In the genomic region with DNA sequence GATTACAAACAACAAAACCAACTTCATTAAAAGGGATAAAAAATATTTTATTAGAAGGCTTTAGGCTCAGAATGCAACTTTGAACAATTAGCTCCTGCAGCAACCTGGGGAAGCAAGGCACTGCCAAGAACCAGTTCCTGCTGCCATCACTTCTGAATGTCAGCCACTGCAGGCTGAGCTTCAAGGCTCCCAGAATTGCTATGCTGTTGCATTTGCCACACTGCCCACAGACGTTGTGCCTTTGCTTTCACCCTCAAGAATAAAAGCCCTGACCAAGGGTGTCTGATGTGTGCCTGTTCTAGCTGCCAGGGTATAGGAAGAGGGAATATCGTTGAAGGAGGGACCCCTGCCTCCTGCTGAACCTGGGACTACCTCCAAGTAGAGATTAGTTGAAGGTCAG, we compare ENCODE assay signal across 19 cellular contexts.
A peak's percentile ranks its signal among the peaks of the same experiment; 100 is the strongest.
DNase-seq lines count a peak whose midpoint lies in the region; ATAC-seq, FAIRE-seq and TF ChIP-seq lines count a peak whose summit lies in the region.
"Had no signal": no experiment of that assay in that cellular context is flagged by ENCODE, and none has a peak within 500 bp of the region (broad histone marks: within the 10 kb centered on the region; RNA-seq: fewer than 3 reads in every experiment).

No MANE protein-coding gene starts in this region.

- CTCF ChIA-PET in H1 (lab: Charles Lee; ENCODE audit: partially characterized antibody), result interaction anchor here (1.1 kb wide), 1 partner anchor 10 kb away, joined by 6 read pairs; no protein-coding TSS in a partner anchor

- ATAC-seq in stimulated activated effector memory CD8-positive, alpha-beta T cell treated with anti-CD3 and anti-CD28 coated beads, Interleukin-12 subunit alpha, Interleukin-12 subunit beta, amount 100 ng/mL, for 72 hours, result peak; percentile 13
- ATAC-seq in psoas muscle, result no peak
- ATAC-seq: A549 had no signal

- H2BK5ac ChIP-seq in H1 (ENCODE audit: low read depth, low read length), result no peak overlapping the region

- H3K27ac Mint-ChIP-seq in stimulated activated effector memory CD8-positive, alpha-beta T cell treated with anti-CD3 and anti-CD28 coated beads, Interleukin-12 subunit alpha, Interleukin-12 subunit beta, amount 100 ng/mL, for 72 hours, result no peak overlapping the region
- H3K27ac Mint-ChIP-seq: CD14-positive monocyte; CD4-positive, alpha-beta memory T cell had no signal

- no peak for TF ChIP-seq RAD21 in H1 (IDR thresholded peaks at IDR 0.05 in 1 of 2, conservative IDR thresholded peaks at IDR 0.05 in 1 of 2; ENCODE audit: low read depth in 2 of 2, low read length in 2 of 2)

- H3K9me3 Mint-ChIP-seq in stimulated activated effector memory CD8-positive, alpha-beta T cell treated with anti-CD3 and anti-CD28 coated beads, Interleukin-12 subunit alpha, Interleukin-12 subunit beta, amount 100 ng/mL, for 72 hours, result no peaks in the 10 kb centered on the region
- H3K9me3 Mint-ChIP-seq: CD14-positive monocyte; CD4-positive, alpha-beta memory T cell had no signal

- TF ChIP-seq POLR2A in H1 (IDR thresholded peaks at IDR 0.05; ENCODE audit: control extremely low read depth in 1 of 2, low read depth in 2 of 2, low read length in 2 of 2), result no peak

- no peak for FAIRE-seq in H1 (lab: Jason Lieb, UNC)
- FAIRE-seq: A549 had no signal

- no peak overlapping the region for H2BK15ac ChIP-seq in H1 (ENCODE audit: low read length)

- 0 out of 2 replicates have a peak overlapping the region, but pooled peaks have one; percentile 31 for H2AFZ ChIP-seq in H1 (ENCODE audit: low read length)

- no peak overlapping the region for H4K8ac ChIP-seq in H1 (ENCODE audit: extremely low read depth, insufficient read depth, low read length)

- intact Hi-C loops in psoas muscle (cut with DNase I), result no loop called here

- H3K4me1 ChIP-seq in H1 (replicated peaks in 1 of 4; ENCODE audit: control insufficient read depth in 3 of 4, insufficient read depth in 4 of 4, low read length in 3 of 4), result no peaks in the 10 kb centered on the region
- H3K4me1 ChIP-seq in psoas muscle, result no peaks in the 10 kb centered on the region
- H3K4me1 ChIP-seq: A549, BLaER1 had no signal

- H3K79me2 ChIP-seq in H1 (ENCODE audit: control insufficient read depth in 1 of 2, insufficient read depth in 2 of 2, low read length in 2 of 2), result no peaks in the 10 kb centered on the region

- H3K14ac ChIP-seq in H1 (ENCODE audit: insufficient read length), result no peak overlapping the region

- no peak for TF ChIP-seq CTCF in H1 (IDR thresholded peaks at IDR 0.05; ENCODE audit: control extremely low read depth in 1 of 3, insufficient read depth in 1 of 3, low read depth in 1 of 3, low read length in 3 of 3)
- TF ChIP-seq CTCF in psoas muscle (IDR thresholded peaks at IDR 0.05), result no peak

- H3K9me3 ChIP-seq in H1 (ENCODE audit: insufficient read depth in 2 of 2, low read depth in 1 of 2, low read length in 1 of 2) (no peaks in the 10 kb centered on the region), psoas muscle (no peaks in the 10 kb centered on the region)
- H3K9me3 ChIP-seq: A549, BLaER1 had no signal

- H4K5ac ChIP-seq in H1 (ENCODE audit: insufficient read length, low read depth, low read length), result no peak overlapping the region

- H3K4me1 Mint-ChIP-seq in stimulated activated effector memory CD8-positive, alpha-beta T cell treated with anti-CD3 and anti-CD28 coated beads, Interleukin-12 subunit alpha, Interleukin-12 subunit beta, amount 100 ng/mL, for 72 hours, result no peaks in the 10 kb centered on the region
- H3K4me1 Mint-ChIP-seq: CD14-positive monocyte; CD4-positive, alpha-beta memory T cell had no signal

- H3K36me3 Mint-ChIP-seq in stimulated activated effector memory CD8-positive, alpha-beta T cell treated with anti-CD3 and anti-CD28 coated beads, Interleukin-12 subunit alpha, Interleukin-12 subunit beta, amount 100 ng/mL, for 72 hours, result no peaks in the 10 kb centered on the region
- H3K36me3 Mint-ChIP-seq: CD14-positive monocyte; CD4-positive, alpha-beta memory T cell had no signal

- no peak overlapping the region for H3K56ac ChIP-seq in H1 (replicated peaks; ENCODE audit: insufficient read length, low read depth, low read length)

- DNase-seq in NCI-H146 (lab: John Stamatoyannopoulos, UW) (peak; percentile 26), NCI-H146 treated with DMSO at 0.1 percent for 48 hours (lab: John Stamatoyannopoulos, UW; ENCODE audit: unreplicated experiment) (no peak), NCI-H446 treated with DMSO at 0.1 percent for 48 hours (lab: John Stamatoyannopoulos, UW) (peak; percentile 76), H1 (ENCODE audit: low read depth in 1 of 2, low spot score in 2 of 2) (no peak), psoas muscle (no peak), NCI-H1105 treated with DMSO at 0.1 percent for 48 hours (lab: John Stamatoyannopoulos, UW) (no peak), NCI-H1417 treated with DMSO at 0.1 percent for 48 hours (lab: John Stamatoyannopoulos, UW) (no peak)
- no peak for DNase-seq in stimulated activated effector memory CD8-positive, alpha-beta T cell treated with anti-CD3 and anti-CD28 coated beads, Interleukin-12 subunit alpha, Interleukin-12 subunit beta, amount 100 ng/mL, for 72 hours (ENCODE audit: low spot score in 2 of 2)
- DNase-seq: AML-193; CD4-positive, alpha-beta memory T cell; DMS153; DMS79; GF-D8; HCEC 1CT had no signal

- no peaks in the 10 kb centered on the region for H3K79me1 ChIP-seq in H1 (ENCODE audit: low read depth, low read length)

- H3K4me3 ChIP-seq in H1 (ENCODE audit: extremely low read depth in 1 of 4, insufficient read depth in 2 of 4, low read depth in 3 of 4, low read length in 4 of 4), result no peak overlapping the region
- H3K4me3 ChIP-seq in psoas muscle, result no peak overlapping the region
- H3K4me3 ChIP-seq: A549, BLaER1 had no signal

- no peak for TF ChIP-seq EP300 in H1 (IDR thresholded peaks at IDR 0.05; ENCODE audit: borderline replicate concordance in 1 of 2, low read depth in 2 of 2, low read length in 2 of 2)

- WGBS in H1 (ENCODE audit: extremely low coverage in 1 of 2, insufficient coverage in 1 of 2, insufficient read length in 1 of 2, insufficient replicate concordance in 2 of 2, low coverage in 1 of 2, low lambda C conversion rate in 2 of 2, missing lambda C conversion rate in 1 of 2), 2 experiments, result 90% methylated on average over 2 of the region's 2 CpGs; no CpG with 5 or more reads in 1 of the 2 experiments
- 19 to 48% (median 23%) methylated on average over 2 of the region's 2 CpGs for WGBS in psoas muscle, 3 donors

- no peak overlapping the region for H2BK12ac ChIP-seq in H1 (ENCODE audit: low read depth, low read length)

- POLR2A ChIA-PET in H1 (lab: Charles Lee; ENCODE audit: partially characterized antibody), result no interaction called here

- H2AK5ac ChIP-seq in H1 (ENCODE audit: low read depth, low read length), result no peak overlapping the region

- no peaks in the 10 kb centered on the region for H3K23me2 ChIP-seq in H1 (ENCODE audit: low read depth, low read length)

- no peak overlapping the region for H4K91ac ChIP-seq in H1 (replicated peaks; ENCODE audit: insufficient read length, low read length)

- H3K4me3 Mint-ChIP-seq in stimulated activated effector memory CD8-positive, alpha-beta T cell treated with anti-CD3 and anti-CD28 coated beads, Interleukin-12 subunit alpha, Interleukin-12 subunit beta, amount 100 ng/mL, for 72 hours, result no peak overlapping the region
- H3K4me3 Mint-ChIP-seq: CD14-positive monocyte; CD4-positive, alpha-beta memory T cell had no signal

- H3K36me3 ChIP-seq in H1 (ENCODE audit: control insufficient read depth in 2 of 4, insufficient read depth in 4 of 4, low read length in 3 of 4) (no peaks in the 10 kb centered on the region), psoas muscle (ENCODE audit: insufficient read depth in 1 of 2, low read depth in 1 of 2) (no peaks in the 10 kb centered on the region)
- H3K36me3 ChIP-seq: BLaER1 had no signal

- no peak overlapping the region for H3K9ac ChIP-seq in H1 (replicated peaks in 1 of 4; ENCODE audit: extremely low read depth in 1 of 4, low read depth in 3 of 4, low read length in 3 of 4)
- H3K9ac ChIP-seq: BLaER1 had no signal

- H3K4me2 ChIP-seq in H1 (ENCODE audit: insufficient read depth in 1 of 2, low read depth in 2 of 2, low read length in 2 of 2), result no peak overlapping the region
- H3K4me2 ChIP-seq: A549, BLaER1 had no signal

- H3K4ac ChIP-seq in H1 (replicated peaks; ENCODE audit: insufficient read length, low read depth, low read length), result no peak overlapping the region

- H3K23ac ChIP-seq in H1 (ENCODE audit: insufficient read length), result no peak overlapping the region

- H3K27me3 ChIP-seq in H1 (replicated peaks in 1 of 4; ENCODE audit: control insufficient read depth in 3 of 4, extremely low read depth in 1 of 4, insufficient read depth in 3 of 4, low read length in 3 of 4) (no peaks in the 10 kb centered on the region), psoas muscle (ENCODE audit: insufficient read depth in 3 of 3, low read length in 2 of 3) (no peaks in the 10 kb centered on the region)
- H3K27me3 ChIP-seq: BLaER1 had no signal

- no peak overlapping the region for H2BK120ac ChIP-seq in H1 (replicated peaks; ENCODE audit: low read depth, low read length)

- no peak overlapping the region for H2BK20ac ChIP-seq in H1 (ENCODE audit: low read length)

- no peaks in the 10 kb centered on the region for H4K20me1 ChIP-seq in H1 (replicated peaks in 1 of 2; ENCODE audit: control insufficient read depth in 1 of 2, insufficient read depth in 2 of 2, low read length in 2 of 2)
- H4K20me1 ChIP-seq: BLaER1 had no signal

- H3K18ac ChIP-seq in H1 (ENCODE audit: extremely low read depth, low read length), result no peak overlapping the region

- H3K27ac ChIP-seq in H1 (ENCODE audit: low read depth, low read length) (no peak overlapping the region), psoas muscle (no peak overlapping the region)
- H3K27ac ChIP-seq: 22Rv1, A549, BLaER1, HL-60 had no signal

TF ChIP-seq in H1, 55 proteins besides CTCF, POLR2A, EP300 and RAD21 (continues in another document):
- TF ChIP-seq CBX8 (IDR thresholded peaks at IDR 0.05; ENCODE audit: borderline replicate concordance, low read depth, low read length) (no peak), JUND (IDR thresholded peaks at IDR 0.05; ENCODE audit: low read length) (no peak), RFX5 (IDR thresholded peaks at IDR 0.05; ENCODE audit: borderline replicate concordance, low read depth, low read length) (no peak), SRF (IDR thresholded peaks at IDR 0.05; ENCODE audit: low read depth, low read length) (no peak), RXRA (IDR thresholded peaks at IDR 0.05; ENCODE audit: insufficient read depth, low read depth, low read length) (no peak), JUN (IDR thresholded peaks at IDR 0.05; ENCODE audit: low read depth, low read length) (no peak), GTF2F1 (IDR thresholded peaks at IDR 0.05; ENCODE audit: borderline replicate concordance, low read depth, low read length) (no peak), TBP (IDR thresholded peaks at IDR 0.05; ENCODE audit: low read depth, low read length) (no peak), SP4 (IDR thresholded peaks at IDR 0.05; ENCODE audit: low read length) (no peak), SP2 (IDR thresholded peaks at IDR 0.05; ENCODE audit: low read length) (no peak), CTBP2 (IDR thresholded peaks at IDR 0.05; ENCODE audit: borderline replicate concordance, insufficient read depth, insufficient read length, low read length) (no peak), POLR2AphosphoS5 (IDR thresholded peaks at IDR 0.05; ENCODE audit: low read depth, low read length) (no peak), MAFK (IDR thresholded peaks at IDR 0.05; ENCODE audit: low read depth, low read length) (no peak)

Comparison
In these comparisons a context has a peak if more than half of its experiments do, and no peak if none do; other contexts are left out.
1. DNase-seq: peak in NCI-H146 (single experiment) and NCI-H446 treated with DMSO at 0.1 percent for 48 hours (single experiment); none in NCI-H146 treated with DMSO at 0.1 percent for 48 hours (single experiment), H1 (0 of 2), stimulated activated effector memory CD8-positive, alpha-beta T cell treated with anti-CD3 and anti-CD28 coated beads, Interleukin-12 subunit alpha, Interleukin-12 subunit beta, amount 100 ng/mL, for 72 hours (0 of 2), psoas muscle (0 of 2), NCI-H1105 treated with DMSO at 0.1 percent for 48 hours (single experiment) and NCI-H1417 treated with DMSO at 0.1 percent for 48 hours (single experiment).